8 cellular contexts compared by ENCODE assay signal in the genomic region with DNA sequence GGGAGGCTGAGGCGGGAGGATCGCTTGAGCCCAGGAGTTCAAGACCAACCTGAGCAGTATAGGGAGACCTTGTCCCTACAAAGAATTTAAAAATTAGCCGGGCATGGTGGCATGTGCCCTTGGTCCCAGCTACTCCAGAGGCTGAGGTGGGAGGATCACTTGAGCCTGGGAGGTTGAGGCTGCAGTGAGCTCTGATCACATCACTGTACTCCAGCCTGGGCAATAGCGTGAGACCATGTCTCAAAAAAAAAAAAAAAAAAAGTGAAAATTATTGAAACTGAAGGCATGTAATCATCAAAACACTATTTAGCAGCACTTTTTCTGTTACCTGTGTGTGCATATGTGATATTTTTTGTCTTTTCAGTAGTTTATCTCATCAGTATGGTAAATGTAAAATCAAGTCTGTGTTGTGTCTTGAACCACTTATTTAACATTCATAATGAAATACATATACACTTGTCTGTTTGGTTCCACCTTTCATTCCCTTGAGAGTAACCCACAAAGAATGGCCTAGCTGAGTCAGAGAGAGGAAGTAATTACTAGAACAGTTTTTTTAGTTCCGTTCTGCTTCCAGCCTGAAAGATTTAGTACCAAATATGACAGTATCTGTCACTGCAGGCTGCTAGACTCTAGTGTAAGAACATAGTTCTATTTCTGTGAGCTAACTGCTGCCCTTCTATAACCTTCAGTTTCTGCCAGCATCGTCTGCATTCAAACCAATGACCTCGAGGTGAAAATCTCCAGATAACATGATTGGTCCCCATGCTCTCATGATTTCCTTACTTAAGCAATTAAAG.
DNase-seq lines count a peak whose midpoint lies in the region; ATAC-seq and TF ChIP-seq lines count a peak whose summit lies in the region.

No MANE protein-coding gene starts in this region.

- 53 to 55% methylated on average over 7 of the region's 7 CpGs for WGBS in aorta, 2 donors

- H3K27me3 ChIP-seq in left ventricle myocardium inferior (ENCODE audit: low read depth) (no peaks in the 10 kb centered on the region), aorta (ENCODE audit: control insufficient read depth in 1 of 2, insufficient read depth in 2 of 2, low read length in 1 of 2) (no peaks in the 10 kb centered on the region)

- ATAC-seq in HG03108 (IDR thresholded peaks at IDR 0.05; ENCODE audit: unreplicated experiment): peak; percentile 97
- ATAC-seq in aorta (ENCODE audit: low FRiP score): no peak

- H3K36me3 ChIP-seq in left ventricle myocardium inferior: no peaks in the 10 kb centered on the region
- H3K36me3 ChIP-seq in aorta (ENCODE audit: control insufficient read depth in 1 of 2, insufficient read depth in 2 of 2, low read length in 1 of 2): peaks cover 0 to 2% of the 10 kb centered on the region in 2 donors

- H3K4me1 ChIP-seq in left ventricle myocardium inferior (peaks cover 44% of the 10 kb centered on the region), aorta (ENCODE audit: control insufficient read depth in 1 of 2, insufficient read depth in 2 of 2, low read length in 2 of 2) (no peaks in the 10 kb centered on the region)

- H3K4me3 ChIP-seq in AG10803 (ENCODE audit: low read length): no peak overlapping the region
- H3K4me3 ChIP-seq in left ventricle myocardium inferior: no peak overlapping the region
- no peak overlapping the region for H3K4me3 ChIP-seq in aorta (ENCODE audit: low read length in 2 of 2)

- intact Hi-C loops in left ventricle myocardium inferior (cut with micrococcal nuclease): no loop called here
- intact Hi-C loops in aorta (cut with DNase I): no loop called here

- no peak for TF ChIP-seq CTCF in AG10803 (conservative IDR thresholded peaks at IDR 0.05; ENCODE audit: low read length)
- no peak for TF ChIP-seq CTCF in left ventricle myocardium inferior (IDR thresholded peaks at IDR 0.05; ENCODE audit: borderline replicate concordance)

- H3K27ac ChIP-seq in left ventricle myocardium inferior (replicated peaks): peak overlapping the region; percentile 83
- peak overlapping the region in 1 of 2 donors; percentile 67 for H3K27ac ChIP-seq in aorta (ENCODE audit: low read depth in 1 of 2, low read length in 2 of 2)

- DNase-seq in AG10803 (ENCODE audit: low read depth) (peak; percentile 60), GM19238 (ENCODE audit: insufficient read length, low spot score) (peak; percentile 44), SKM-1 treated with dmso at 0.1 percent for 144 hours (lab: John Stamatoyannopoulos, UW; ENCODE audit: unreplicated experiment) (peak; percentile 87), left ventricle myocardium inferior (no peak), NCI-H345 treated with DMSO at 0.1 percent for 48 hours (lab: John Stamatoyannopoulos, UW; ENCODE audit: unreplicated experiment) (no peak), NCI-H524 (lab: John Stamatoyannopoulos, UW) (no peak), aorta (no peak)

- H3K9me3 ChIP-seq in left ventricle myocardium inferior (replicated peaks) (no peaks in the 10 kb centered on the region), aorta (ENCODE audit: control insufficient read depth, low read length) (no peaks in the 10 kb centered on the region)

Comparison
In these comparisons a context has a peak if more than half of its experiments do, and no peak if none do; other contexts are left out.
1. DNase-seq: peak in AG10803 (single experiment), GM19238 (single experiment) and SKM-1 treated with dmso at 0.1 percent for 144 hours (single experiment); none in left ventricle myocardium inferior (single experiment), NCI-H345 treated with DMSO at 0.1 percent for 48 hours (single experiment), NCI-H524 (0 of 2) and aorta (0 of 2).